8 cellular contexts compared by ENCODE assay signal in the genomic region with DNA sequence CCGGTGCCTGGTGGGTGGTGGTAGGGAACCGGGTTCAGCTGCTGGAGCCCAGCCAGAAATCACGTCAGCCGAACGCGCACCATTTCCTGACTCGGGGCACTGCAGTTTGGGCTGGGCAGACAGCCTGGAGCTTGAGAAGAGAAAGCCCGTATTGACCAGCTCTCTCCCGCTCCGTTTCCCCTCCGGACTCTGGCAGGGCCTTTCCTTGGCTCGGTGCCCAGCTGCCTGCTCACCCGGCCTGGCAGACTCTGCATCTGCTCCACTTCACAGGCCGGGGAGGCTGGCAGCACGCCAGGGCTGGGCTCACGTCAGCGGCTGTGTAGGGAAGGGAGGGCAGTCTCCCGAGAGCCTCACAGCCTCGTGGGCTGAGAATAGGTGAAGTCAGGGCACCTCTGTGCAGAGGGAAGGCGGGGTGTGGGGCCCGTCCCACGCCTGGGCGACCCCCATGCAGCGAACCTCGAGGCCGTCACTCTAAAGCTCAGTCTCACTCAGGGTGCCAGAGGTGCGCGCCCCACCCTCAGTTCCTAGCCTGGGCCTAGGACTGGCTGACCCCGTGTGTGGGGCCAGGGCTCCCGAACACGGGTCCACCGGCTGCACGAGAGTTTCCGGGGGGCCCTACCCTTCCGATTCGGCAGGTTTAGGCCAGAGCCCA. TPM values are rescaled to one million over a fixed set of nuclear protein-coding genes. Genes with fewer than 3 reads are reported as not detected.
DNase-seq lines count a peak whose midpoint lies in the region; ATAC-seq, FAIRE-seq and TF ChIP-seq lines count a peak whose summit lies in the region.

No MANE protein-coding gene starts in this region.

- H3K27me3 Mint-ChIP-seq in WTC11 (ENCODE audit: low read depth): no peaks in the 10 kb centered on the region

- no peaks in the 10 kb centered on the region for H3K9me3 ChIP-seq in endothelial cell of umbilical vein (replicated peaks; ENCODE audit: control insufficient read depth, insufficient read depth, low read length)

- H4K20me1 ChIP-seq in endothelial cell of umbilical vein (replicated peaks; ENCODE audit: control insufficient read depth, extremely low read depth, insufficient read depth, low read length): no peaks in the 10 kb centered on the region

- peak; percentile 71 for DNase-seq in AG09309 (ENCODE audit: low read depth)
- DNase-seq in H4 (ENCODE audit: low spot score): peak; percentile 92
- DNase-seq in NCI-H446 (lab: John Stamatoyannopoulos, UW): peak; percentile 88 to 97
- DNase-seq in activated CD8-positive, alpha-beta memory T cell treated with anti-CD3 and anti-CD28 coated beads for 24 hours: peak; percentile 83
- DNase-seq in endothelial cell of umbilical vein (ENCODE audit: low read depth, low spot score): peak; percentile 99
- DNase-seq in mucosa of gallbladder (ENCODE audit: low spot score): peak; percentile 99
- peak; percentile 16 to 26 for DNase-seq in stimulated activated CD8-positive, alpha-beta memory T cell treated with anti-CD3 and anti-CD28 coated beads, Interleukin-4, amount 100 ng/mL, for 4 hours (ENCODE audit: low read depth in 2 of 2, low spot score in 1 of 2)
- no peak for DNase-seq in WTC11 (ENCODE audit: low spot score)

- no peaks in the 10 kb centered on the region for H3K9me1 ChIP-seq in endothelial cell of umbilical vein (replicated peaks; ENCODE audit: control insufficient read depth, extremely low read depth, insufficient read depth, low read length)

- no peak overlapping the region for H3K4me2 ChIP-seq in endothelial cell of umbilical vein (ENCODE audit: insufficient read depth, low read length)

- TF ChIP-seq CTCF in AG09309 (IDR thresholded peaks at IDR 0.05; ENCODE audit: control insufficient read depth, insufficient read depth, low read depth, low read length, missing control alignments) (no peak), endothelial cell of umbilical vein (IDR thresholded peaks at IDR 0.05; ENCODE audit: extremely low read depth in 1 of 2, insufficient read depth in 1 of 2, low read depth in 1 of 2, low read length in 2 of 2) (no peak), WTC11 (IDR thresholded peaks at IDR 0.05) (no peak)

- H3K27me3 ChIP-seq in endothelial cell of umbilical vein (ENCODE audit: control insufficient read depth in 2 of 2, insufficient read depth in 2 of 2, low read length in 2 of 2): no peaks in the 10 kb centered on the region

- no peak for ATAC-seq in WTC11

- dilution Hi-C loops in endothelial cell of umbilical vein (cut with MboI; ENCODE audit: extremely low pct_ligation_motif_present, low sequenced_read_pairs): no loop called here

- intact Hi-C loops in endothelial cell of umbilical vein (cut with micrococcal nuclease): loop anchor here (1.0 to 2.0 kb wide), 4 partner anchors 26 to 155 kb away; no protein-coding TSS in a partner anchor

- H2AFZ ChIP-seq in endothelial cell of umbilical vein (ENCODE audit: low read depth, low read length): peak overlapping the region; percentile 63

- H3K36me3 Mint-ChIP-seq in WTC11: peaks cover 33% of the 10 kb centered on the region

- peak overlapping the region; percentile 85 for H3K27ac ChIP-seq in endothelial cell of umbilical vein (ENCODE audit: insufficient read depth, low read depth, low read length)

- H3K9me3 Mint-ChIP-seq in WTC11: no peaks in the 10 kb centered on the region

- no peak overlapping the region for H3K4me3 Mint-ChIP-seq in WTC11

- peak; percentile 100 for FAIRE-seq in endothelial cell of umbilical vein (lab: Jason Lieb, UNC)

- H3K4me3 ChIP-seq in AG09309 (ENCODE audit: control insufficient read depth, low read depth, low read length): no peak overlapping the region
- H3K4me3 ChIP-seq in endothelial cell of umbilical vein (replicated peaks in 1 of 3; ENCODE audit: insufficient read depth in 1 of 3, low read depth in 1 of 3, low read length in 3 of 3): no peak overlapping the region

- peak overlapping the region; percentile 63 for H3K9ac ChIP-seq in endothelial cell of umbilical vein (replicated peaks; ENCODE audit: extremely low read depth, insufficient read depth, low read length)

- POLR2A ChIA-PET in endothelial cell of umbilical vein (lab: Charles Lee): interaction anchor here (1.1 kb wide), 1 partner anchor 67 kb away, joined by 3 read pairs; no protein-coding TSS in a partner anchor
- POLR2A ChIA-PET in WTC11 (lab: Charles Lee): no interaction called here

- CTCF ChIA-PET in endothelial cell of umbilical vein (lab: Charles Lee) (interaction anchor here (0.7 to 2.4 kb wide), 7 partner anchors 9 to 155 kb away, joined by 3 to 17 read pairs (median 7); no protein-coding TSS in a partner anchor), WTC11 (lab: Charles Lee) (interaction anchor here (1.8 kb wide), 1 partner anchor 156 kb away, joined by 5 read pairs; no protein-coding TSS in a partner anchor)

- no peak overlapping the region for H3K27ac Mint-ChIP-seq in WTC11

- H3K36me3 ChIP-seq in endothelial cell of umbilical vein (ENCODE audit: control insufficient read depth in 2 of 2, extremely low read depth in 1 of 2, insufficient read depth in 2 of 2, low read length in 2 of 2): no peaks in the 10 kb centered on the region

- BruUV-seq in endothelial cell of umbilical vein (replicated peaks; lab: Mats Ljungman, UMichigan): no TSS peak

- TF ChIP-seq POLR2A in endothelial cell of umbilical vein (IDR thresholded peaks at IDR 0.05; ENCODE audit: low read depth, low read length): peak; percentile 20

- peaks cover 17% of the 10 kb centered on the region for H3K4me1 ChIP-seq in endothelial cell of umbilical vein (ENCODE audit: control insufficient read depth, extremely low read depth, insufficient read depth, low read length)

- H3K79me2 ChIP-seq in endothelial cell of umbilical vein (ENCODE audit: control insufficient read depth, insufficient read depth, low read length): no peaks in the 10 kb centered on the region

- no peaks in the 10 kb centered on the region for H3K4me1 Mint-ChIP-seq in WTC11

TF ChIP-seq in endothelial cell of umbilical vein, 7 proteins besides CTCF, POLR2A, EP300 and RAD21:
- TF ChIP-seq POLR2AphosphoS5 (IDR thresholded peaks at IDR 0.05; ENCODE audit: insufficient read depth, low read depth, low read length) (peak; percentile 67), GATA2 (IDR thresholded peaks at IDR 0.05; ENCODE audit: insufficient read depth, insufficient read length, low read depth, low read length) (no peak), EZH2 (IDR thresholded peaks at IDR 0.05; ENCODE audit: borderline replicate concordance, low read depth, low read length, severe bottlenecking) (no peak), JUN (IDR thresholded peaks at IDR 0.05; ENCODE audit: borderline replicate concordance, insufficient read depth, insufficient read length, low read depth) (peak; percentile 24), FOS (IDR thresholded peaks at IDR 0.05; ENCODE audit: borderline replicate concordance, insufficient read depth, low read length) (peak; percentile 40), MYC (IDR thresholded peaks at IDR 0.05; ENCODE audit: low read depth, low read length) (no peak)
- TF ChIP-seq, protein P1, sequence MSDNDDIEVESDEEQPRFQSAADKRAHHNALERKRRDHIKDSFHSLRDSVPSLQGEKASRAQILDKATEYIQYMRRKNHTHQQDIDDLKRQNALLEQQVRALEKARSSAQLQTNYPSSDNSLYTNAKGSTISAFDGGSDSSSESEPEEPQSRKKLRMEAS (IDR thresholded peaks at IDR 0.05; ENCODE audit: insufficient read depth, insufficient read length): no peak
TF ChIP-seq in endothelial cell of umbilical vein: peak in this region for 3.

TF ChIP-seq in WTC11, 78 proteins besides CTCF, POLR2A, EP300 and RAD21 (continues in another document):
- no peak for TF ChIP-seq EMX1 (CRISPR knock-in tag; IDR thresholded peaks at IDR 0.05)
- TF ChIP-seq MYBL2 (CRISPR knock-in tag; IDR thresholded peaks at IDR 0.05): no peak
- TF ChIP-seq, protein P2, sequence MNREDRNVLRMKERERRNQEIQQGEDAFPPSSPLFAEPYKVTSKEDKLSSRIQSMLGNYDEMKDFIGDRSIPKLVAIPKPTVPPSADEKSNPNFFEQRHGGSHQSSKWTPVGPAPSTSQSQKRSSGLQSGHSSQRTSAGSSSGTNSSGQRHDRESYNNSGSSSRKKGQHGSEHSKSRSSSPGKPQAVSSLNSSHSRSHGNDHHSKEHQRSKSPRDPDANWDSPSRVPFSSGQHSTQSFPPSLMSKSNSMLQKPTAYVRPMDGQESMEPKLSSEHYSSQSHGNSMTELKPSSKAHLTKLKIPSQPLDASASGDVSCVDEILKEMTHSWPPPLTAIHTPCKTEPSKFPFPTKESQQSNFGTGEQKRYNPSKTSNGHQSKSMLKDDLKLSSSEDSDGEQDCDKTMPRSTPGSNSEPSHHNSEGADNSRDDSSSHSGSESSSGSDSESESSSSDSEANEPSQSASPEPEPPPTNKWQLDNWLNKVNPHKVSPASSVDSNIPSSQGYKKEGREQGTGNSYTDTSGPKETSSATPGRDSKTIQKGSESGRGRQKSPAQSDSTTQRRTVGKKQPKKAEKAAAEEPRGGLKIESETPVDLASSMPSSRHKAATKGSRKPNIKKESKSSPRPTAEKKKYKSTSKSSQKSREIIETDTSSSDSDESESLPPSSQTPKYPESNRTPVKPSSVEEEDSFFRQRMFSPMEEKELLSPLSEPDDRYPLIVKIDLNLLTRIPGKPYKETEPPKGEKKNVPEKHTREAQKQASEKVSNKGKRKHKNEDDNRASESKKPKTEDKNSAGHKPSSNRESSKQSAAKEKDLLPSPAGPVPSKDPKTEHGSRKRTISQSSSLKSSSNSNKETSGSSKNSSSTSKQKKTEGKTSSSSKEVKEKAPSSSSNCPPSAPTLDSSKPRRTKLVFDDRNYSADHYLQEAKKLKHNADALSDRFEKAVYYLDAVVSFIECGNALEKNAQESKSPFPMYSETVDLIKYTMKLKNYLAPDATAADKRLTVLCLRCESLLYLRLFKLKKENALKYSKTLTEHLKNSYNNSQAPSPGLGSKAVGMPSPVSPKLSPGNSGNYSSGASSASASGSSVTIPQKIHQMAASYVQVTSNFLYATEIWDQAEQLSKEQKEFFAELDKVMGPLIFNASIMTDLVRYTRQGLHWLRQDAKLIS (CRISPR knock-in tag; IDR thresholded peaks at IDR 0.05; ENCODE audit: borderline replicate concordance): no peak

RNA-seq across cellular contexts. Expression of a gene that starts 59.1 kb away (rescaled TPM):
- not detected in 2 replicates for total RNA-seq in H4 (2014; rRNA removed; shearing (Covaris generic))
- total RNA-seq in endothelial cell of umbilical vein: not detected in 2 replicates
- polyA plus RNA-seq in endothelial cell of umbilical vein: not detected in 2 replicates
- not detected in 2 replicates for polyA plus RNA-seq in endothelial cell of umbilical vein (2011; cell fraction: cytosol; rRNA removed)
- polyA plus RNA-seq in endothelial cell of umbilical vein (2011; cell fraction: nucleus; rRNA removed): not detected in 2 replicates
- not detected in 2 replicates for polyA plus RNA-seq in endothelial cell of umbilical vein (2012)
- polyA minus RNA-seq in endothelial cell of umbilical vein: not detected in 2 replicates
- polyA minus RNA-seq in endothelial cell of umbilical vein (2011; cell fraction: cytosol; rRNA and poly(A)+ RNA removed): not detected
- not detected in 2 replicates for polyA minus RNA-seq in endothelial cell of umbilical vein (2011; cell fraction: nucleus; rRNA and poly(A)+ RNA removed)
- total RNA-seq in mucosa of gallbladder: not detected
- not detected in 3 replicates for total RNA-seq in WTC11 (2021)
